ENCODE assay signal across 8 cellular contexts in the genomic region with DNA sequence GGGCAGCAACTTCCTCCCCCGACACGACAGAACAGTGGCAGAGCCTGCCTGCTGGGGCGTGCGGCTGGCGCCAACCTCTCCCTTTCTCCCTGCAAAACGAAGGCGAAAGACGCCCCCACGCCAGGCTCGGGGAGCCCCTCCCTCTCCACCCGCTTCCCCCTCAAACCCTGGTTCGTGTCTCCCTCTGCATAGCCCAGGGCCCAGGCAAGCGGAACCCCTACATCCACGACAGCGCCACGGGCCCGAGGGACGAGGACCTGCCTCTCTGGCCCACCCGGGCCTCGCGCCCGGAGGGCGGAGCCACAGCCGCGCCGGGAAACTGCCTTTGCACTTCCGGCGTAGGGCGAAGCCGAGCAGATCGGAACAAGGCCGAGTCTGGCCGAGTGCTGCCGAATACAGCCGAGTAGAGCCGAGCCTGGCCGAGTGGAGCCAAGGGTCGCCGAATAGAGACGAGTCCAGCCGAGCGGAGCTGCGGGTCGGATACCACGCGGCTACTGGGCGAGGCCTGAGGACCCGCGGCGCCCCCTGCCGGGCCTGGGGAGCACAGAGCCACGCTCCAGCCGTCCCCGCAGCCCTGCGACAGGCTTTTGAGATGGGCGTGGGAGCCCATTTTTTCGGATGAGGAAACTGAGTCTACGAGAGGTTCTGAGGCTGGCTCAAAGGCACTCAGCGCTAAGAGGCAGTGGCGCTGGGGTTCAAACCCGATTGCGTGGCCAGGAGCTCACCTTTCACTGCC.
A peak's percentile ranks its signal among the peaks of the same experiment; 100 is the strongest.
DNase-seq lines count a peak whose midpoint lies in the region; ATAC-seq lines count a peak whose summit lies in the region.

No MANE protein-coding gene starts in this region.

- peaks cover 19 to 29% of the 10 kb centered on the region in 2 donors for H3K4me1 Mint-ChIP-seq in effector memory CD8-positive, alpha-beta T cell (ENCODE audit: low read depth in 2 of 2)
- H3K4me1 Mint-ChIP-seq in memory B cell, result peaks cover 20% of the 10 kb centered on the region

- peak overlapping the region; percentile 93 to 94 for H3K27ac Mint-ChIP-seq in effector memory CD8-positive, alpha-beta T cell
- peak overlapping the region; percentile 90 for H3K27ac Mint-ChIP-seq in memory B cell

- H3K4me3 Mint-ChIP-seq in effector memory CD8-positive, alpha-beta T cell, result peak overlapping the region; percentile 85
- H3K4me3 Mint-ChIP-seq in memory B cell, result peak overlapping the region; percentile 94

- no peaks in the 10 kb centered on the region for H3K27me3 Mint-ChIP-seq in effector memory CD8-positive, alpha-beta T cell
- no peaks in the 10 kb centered on the region for H3K27me3 Mint-ChIP-seq in memory B cell

- DNase-seq in COLO668 (lab: John Stamatoyannopoulos, UW; ENCODE audit: unreplicated experiment), result peak; percentile 95
- peak; percentile 92 for DNase-seq in HS-5 (ENCODE audit: low read depth)
- peak; percentile 92 for DNase-seq in NK-92 (lab: John Stamatoyannopoulos, UW; ENCODE audit: unreplicated experiment)
- peak; percentile 96 to 98 for DNase-seq in activated CD8-positive, alpha-beta memory T cell treated with anti-CD3 and anti-CD28 coated beads for 4 hours (ENCODE audit: low read depth in 2 of 2)
- DNase-seq in effector memory CD8-positive, alpha-beta T cell, result peak; percentile 99 to 100 (median 100)
- peak; percentile 100 for DNase-seq in memory B cell (ENCODE audit: low spot score in 2 of 2)
- DNase-seq in stimulated activated CD8-positive, alpha-beta memory T cell treated with anti-CD3 and anti-CD28 coated beads, Interleukin-12 subunit alpha, Interleukin-12 subunit beta, amount 100 ng/mL, for 24 hours (ENCODE audit: extremely low read depth), result peak; percentile 97

- H3K9me3 Mint-ChIP-seq in effector memory CD8-positive, alpha-beta T cell, result no peaks in the 10 kb centered on the region
- no peaks in the 10 kb centered on the region for H3K9me3 Mint-ChIP-seq in memory B cell

- peaks cover 6% of the 10 kb centered on the region for H3K36me3 Mint-ChIP-seq in effector memory CD8-positive, alpha-beta T cell (ENCODE audit: insufficient read depth)
- no peaks in the 10 kb centered on the region for H3K36me3 Mint-ChIP-seq in memory B cell

- peak; percentile 70 for ATAC-seq in GM19468 (IDR thresholded peaks at IDR 0.05; ENCODE audit: extremely low read depth, unreplicated experiment)
- peak; percentile 92 for ATAC-seq in effector memory CD8-positive, alpha-beta T cell (replicated peaks)
- ATAC-seq in memory B cell (ENCODE audit: low read depth), result peak; percentile 91

Comparison
In these comparisons a context has a peak if more than half of its experiments do, and no peak if none do; other contexts are left out.
1. Peak in every context shown above with its lines: DNase-seq and ATAC-seq.